In genomic region chr18:28963481-28963880, GRCh38 we compare ENCODE assay signal across 17 cellular contexts.
"Had no signal": no experiment of that assay in that cellular context is flagged by ENCODE, and none has a peak within 500 bp of the region (broad histone marks: within the 10 kb centered on the region; RNA-seq: fewer than 3 reads in every experiment).

No MANE protein-coding gene starts in this region.

- ATAC-seq: gastroesophageal sphincter; left lung; mucosa of descending colon; naive thymus-derived CD8-positive, alpha-beta T cell; stimulated activated effector memory CD8-positive, alpha-beta T cell treated with anti-CD3 and anti-CD28 coated beads, Interleukin-12 subunit alpha, Interleukin-12 subunit beta, amount 100 ng/mL, for 72 hours had no signal

- H3K4me3 ChIP-seq: gastroesophageal sphincter, left lung, mucosa of descending colon, right atrium auricular region, upper lobe of left lung had no signal

- H3K4me1 ChIP-seq: gastroesophageal sphincter, left lung, right atrium auricular region, upper lobe of left lung had no signal

- H3K27me3 ChIP-seq: gastroesophageal sphincter, left lung, neutrophil, right atrium auricular region, upper lobe of left lung had no signal

- H3K27ac ChIP-seq: gastroesophageal sphincter, left lung, neutrophil, right atrium auricular region, upper lobe of left lung had no signal

- DNase-seq: activated effector memory CD4-positive, alpha-beta T cell treated with Interleukin-2 at 50 U/mL for 16 hours; amniotic stem cell; cerebellar nuclear complex; endodermal cell; erythroblast; left lung; mucosa of descending colon; naive thymus-derived CD8-positive, alpha-beta T cell; posterior cingulate gyrus; small intestine; substantia nigra; T-helper 2 cell; upper lobe of left lung had no signal

- H3K36me3 ChIP-seq: gastroesophageal sphincter, left lung, neutrophil, right atrium auricular region, upper lobe of left lung had no signal

- H3K9me3 ChIP-seq: gastroesophageal sphincter, left lung, mucosa of descending colon, neutrophil, right atrium auricular region, upper lobe of left lung had no signal
